Comparison of ENCODE assay signal across 8 cellular contexts in the genomic region with DNA sequence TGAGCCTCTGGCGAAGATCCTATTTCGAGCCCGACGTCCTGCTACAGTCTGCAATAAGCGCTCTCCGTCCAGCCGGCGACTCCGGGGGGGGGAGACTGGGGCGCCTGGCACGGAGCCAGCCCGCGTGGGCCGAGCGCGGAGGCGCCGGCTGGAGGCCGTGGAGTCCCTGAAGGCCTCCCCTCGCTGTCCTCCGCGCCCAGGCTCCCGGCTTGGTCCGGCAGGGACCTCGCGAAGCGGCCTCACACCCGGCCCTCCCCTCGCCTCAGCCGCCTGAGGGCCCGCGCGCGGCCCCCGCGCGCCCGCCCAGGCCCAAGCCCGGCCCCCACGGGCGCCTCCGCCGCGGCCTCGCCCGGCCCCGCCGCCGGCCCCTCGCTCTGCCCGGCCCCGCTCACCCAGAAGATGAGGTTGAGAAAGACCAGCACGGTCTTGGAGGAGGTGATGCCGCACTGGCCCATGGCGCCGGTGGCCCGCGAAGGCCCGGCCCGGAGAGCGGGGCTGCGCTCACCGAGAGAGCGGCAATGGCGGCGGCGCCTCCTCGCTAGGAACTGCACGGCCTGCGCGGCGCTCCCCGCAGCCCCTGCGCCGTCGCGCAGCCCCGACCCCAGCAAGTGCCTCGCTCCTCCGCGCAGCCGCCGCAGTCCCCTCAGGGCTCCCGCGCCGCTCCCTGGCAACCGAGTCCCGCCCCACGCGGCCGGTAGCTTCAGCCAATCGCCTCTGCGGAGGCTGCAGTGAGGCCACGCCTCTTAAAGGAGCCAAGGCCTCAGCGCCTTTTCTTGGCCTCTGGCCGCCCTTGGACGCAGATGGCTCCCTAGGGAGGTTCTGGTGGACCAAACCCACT.
DNase-seq lines count a peak whose midpoint lies in the region; ATAC-seq and FAIRE-seq lines count a peak whose summit lies in the region.

A gene (minus strand): TSS at position 610 of the 838 bp plus-strand sequence. CDS start 155 bp downstream, at position 455.

- H3K4me1 ChIP-seq in effector memory CD4-positive, alpha-beta T cell (ENCODE audit: control insufficient read depth, insufficient read depth, low read length, poor library complexity, severe bottlenecking), result peaks cover 3% of the 10 kb centered on the region

- H3K36me3 ChIP-seq in effector memory CD4-positive, alpha-beta T cell (ENCODE audit: control insufficient read depth, insufficient read depth, low read length), result no peaks in the 10 kb centered on the region

- peak within 1 kb of the TSS; percentile 78 for H3K4me3 ChIP-seq in effector memory CD4-positive, alpha-beta T cell (ENCODE audit: insufficient read depth, low read depth, low read length, poor library complexity, severe bottlenecking)

- no peaks in the 10 kb centered on the region for H3K9me3 ChIP-seq in effector memory CD4-positive, alpha-beta T cell (ENCODE audit: control insufficient read depth, low read length)

- H3K27me3 ChIP-seq in effector memory CD4-positive, alpha-beta T cell (replicated peaks; ENCODE audit: control insufficient read depth, insufficient read depth, low read length, poor library complexity, severe bottlenecking), result no peaks in the 10 kb centered on the region

- peak; percentile 96 for DNase-seq in COR-L47 (lab: John Stamatoyannopoulos, UW)
- peak; percentile 90 for DNase-seq in HTR-8/SVneo (ENCODE audit: insufficient read length, low spot score)
- peak; percentile 80 for DNase-seq in NOMO-1 treated with DMSO at 0.1 percent for 48 hours (lab: John Stamatoyannopoulos, UW; ENCODE audit: unreplicated experiment)
- DNase-seq in activated CD8-positive, alpha-beta memory T cell treated with anti-CD3 and anti-CD28 coated beads for 4 hours (ENCODE audit: low read depth in 2 of 2), result peak; percentile 84 to 85
- peak; percentile 80 to 87 (median 86) for DNase-seq in effector memory CD4-positive, alpha-beta T cell
- peak; percentile 96 for DNase-seq in medulla oblongata (ENCODE audit: extremely low spot score)
- DNase-seq in stimulated activated CD4-positive, alpha-beta T cell treated with anti-CD3 and anti-CD28 coated beads, TNF-alpha, amount 100 ng/mL, for 48 hours (ENCODE audit: low read depth in 3 of 3), result peak; percentile 89 to 90 (median 90)

- ATAC-seq in GM21381 (IDR thresholded peaks at IDR 0.05; ENCODE audit: unreplicated experiment), result peak; percentile 95

- peak within 1 kb of the TSS; percentile 57 for H3K27ac ChIP-seq in effector memory CD4-positive, alpha-beta T cell (ENCODE audit: insufficient read depth, low read length, poor library complexity, severe bottlenecking)

- no peak for FAIRE-seq in HTR-8/SVneo (lab: Jason Lieb, UNC)

Comparison
In these comparisons a context has a peak if more than half of its experiments do, and no peak if none do; other contexts are left out.
1. Peak in every context shown above with its lines: DNase-seq, ATAC-seq, H3K4me3 ChIP-seq and H3K27ac ChIP-seq.